Comparison of ENCODE assay signal across 16 cellular contexts in the genomic region with DNA sequence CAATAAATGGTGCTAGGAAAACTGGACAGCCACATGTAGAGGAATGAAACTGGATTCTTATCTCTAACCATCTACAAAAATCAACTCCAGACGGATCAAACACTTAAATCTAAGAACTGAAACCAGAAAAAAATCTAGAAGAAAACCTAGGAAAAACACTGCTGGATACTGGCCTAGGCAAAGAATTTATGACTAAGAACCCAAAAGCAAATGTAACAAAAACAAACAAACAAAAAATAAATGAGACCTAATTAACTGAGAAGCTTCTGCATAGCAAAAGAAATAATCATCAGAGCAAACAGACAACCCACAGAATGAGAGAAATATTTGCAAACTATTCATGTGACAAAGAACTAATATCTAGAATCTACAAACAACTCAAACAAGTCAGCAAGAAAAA.
A peak's percentile ranks its signal among the peaks of the same experiment; 100 is the strongest.
DNase-seq lines count a peak whose midpoint lies in the region; ATAC-seq and TF ChIP-seq lines count a peak whose summit lies in the region.
"Had no signal": no experiment of that assay in that cellular context is flagged by ENCODE, and none has a peak within 500 bp of the region (broad histone marks: within the 10 kb centered on the region; RNA-seq: fewer than 3 reads in every experiment).

No MANE protein-coding gene starts in this region.

- no peaks in the 10 kb centered on the region for H3K27me3 ChIP-seq in H7 (ENCODE audit: control insufficient read depth, insufficient read depth, low read length)
- H3K27me3 ChIP-seq: BLaER1 treated with 17β-estradiol and CSF1 and Interleukin-3, amounts not matched to agents 10 nM and 100 nM had no signal

- CTCF ChIA-PET in activated B cell treated with CpG ODN at 0.5 μM for 24 hours (lab: Charles Lee): no interaction called here

- H3K36me3 Mint-ChIP-seq in HFFc6 (ENCODE audit: low read depth) (peaks cover 10% of the 10 kb centered on the region; the same call in 1 of the 2 replicates), activated B cell treated with CpG ODN at 0.5 μM for 24 hours (ENCODE audit: low read depth) (peaks cover 62% of the 10 kb centered on the region)
- H3K36me3 Mint-ChIP-seq: CD8-positive, alpha-beta memory T cell had no signal

- H3K4me1 Mint-ChIP-seq in HFFc6 (ENCODE audit: low read depth): peaks cover 60% of the 10 kb centered on the region
- peaks cover 74% of the 10 kb centered on the region for H3K4me1 Mint-ChIP-seq in activated B cell treated with CpG ODN at 0.5 μM for 24 hours
- H3K4me1 Mint-ChIP-seq: CD8-positive, alpha-beta memory T cell had no signal

- no peak for ATAC-seq in activated B cell treated with CpG ODN at 0.5 μM for 24 hours (ENCODE audit: low read depth)
- ATAC-seq in activated CD4-positive, CD25-positive, alpha-beta regulatory T cell treated with anti-CD3 and anti-CD28 coated beads, Interleukin-2, amount 50 U/mL, for 24 hours: no peak

- POLR2A ChIA-PET in activated B cell treated with CpG ODN at 0.5 μM for 24 hours (lab: Charles Lee): no interaction called here

- no peaks in the 10 kb centered on the region for H3K36me3 ChIP-seq in H7 (replicated peaks; ENCODE audit: control insufficient read depth, insufficient read depth, low read length)

- H3K9me3 Mint-ChIP-seq in HFFc6 (peaks cover 10% of the 10 kb centered on the region), activated B cell treated with CpG ODN at 0.5 μM for 24 hours (no peaks in the 10 kb centered on the region)
- H3K9me3 Mint-ChIP-seq: CD8-positive, alpha-beta memory T cell had no signal

- H3K4me3 ChIP-seq in AG09309 (ENCODE audit: control insufficient read depth, low read depth, low read length) (no peak overlapping the region), fibroblast of villous mesenchyme (ENCODE audit: low read depth, low read length) (no peak overlapping the region), H7 (ENCODE audit: insufficient read depth, low read depth, low read length) (no peak overlapping the region)
- H3K4me3 ChIP-seq: BLaER1 treated with 17β-estradiol and CSF1 and Interleukin-3, amounts not matched to agents 10 nM and 100 nM had no signal

- H3K27me3 Mint-ChIP-seq in HFFc6 (ENCODE audit: insufficient read depth) (peaks cover 1% of the 10 kb centered on the region), activated B cell treated with CpG ODN at 0.5 μM for 24 hours (no peaks in the 10 kb centered on the region)

- H3K4me3 Mint-ChIP-seq in HFFc6 (peak overlapping the region; percentile 11; the same call in 1 of the 2 replicates), activated B cell treated with CpG ODN at 0.5 μM for 24 hours (peak overlapping the region; percentile 20)
- H3K4me3 Mint-ChIP-seq: CD8-positive, alpha-beta memory T cell had no signal

- H3K27ac Mint-ChIP-seq in HFFc6: peak overlapping the region; percentile 44
- no peak overlapping the region for H3K27ac Mint-ChIP-seq in activated B cell treated with CpG ODN at 0.5 μM for 24 hours
- H3K27ac Mint-ChIP-seq: CD8-positive, alpha-beta memory T cell had no signal

- peak; percentile 10 for DNase-seq in AG09309 (ENCODE audit: low read depth)
- peak; percentile 57 for DNase-seq in HFFc6
- no peak for DNase-seq in activated B cell treated with CpG ODN at 0.5 μM for 24 hours
- DNase-seq in fibroblast of villous mesenchyme (ENCODE audit: low read depth): peak; percentile 65
- DNase-seq in germinal center (ENCODE audit: low spot score): no peak
- DNase-seq in activated naive CD4-positive, alpha-beta T cell treated with anti-CD3 and anti-CD28 coated beads, Interleukin-2, amount 50 U/mL, for 16 hours: no peak
- DNase-seq in H7: no peak
- DNase-seq: CD8-positive, alpha-beta memory T cell; DMS53; NCI-H1105 treated with DMSO at 0.1 percent for 48 hours; NCI-H187 treated with DMSO at 0.1 percent for 48 hours; NCI-H345; NCI-H524 treated with DMSO at 0.1 percent for 48 hours; SIG-M5 had no signal

- no peak for TF ChIP-seq CTCF in AG09309 (IDR thresholded peaks at IDR 0.05; ENCODE audit: control insufficient read depth, insufficient read depth, low read depth, low read length, missing control alignments)
- no peak for TF ChIP-seq CTCF in HFFc6 (IDR thresholded peaks at IDR 0.05)
- no peak for TF ChIP-seq CTCF in activated B cell treated with CpG ODN at 0.5 μM for 24 hours (IDR thresholded peaks at IDR 0.05)
- no peak for TF ChIP-seq CTCF in fibroblast of villous mesenchyme (IDR thresholded peaks at IDR 0.05; ENCODE audit: insufficient read depth, low read depth, low read length)

- intact Hi-C loops in activated B cell treated with CpG ODN at 0.5 μM for 24 hours (cut with micrococcal nuclease): no loop called here

Comparison
In these comparisons a context has a peak if more than half of its experiments do, and no peak if none do; other contexts are left out.
1. DNase-seq: peak in AG09309 (single experiment), HFFc6 (single experiment) and fibroblast of villous mesenchyme (single experiment); none in activated B cell treated with CpG ODN at 0.5 μM for 24 hours (single experiment), germinal center (single experiment), activated naive CD4-positive, alpha-beta T cell treated with anti-CD3 and anti-CD28 coated beads, Interleukin-2, amount 50 U/mL, for 16 hours (single experiment) and H7 (single experiment).